In genomic region chrX:47556045-47556623, GRCh38 we compare ENCODE assay signal across 8 cellular contexts. TPM values are rescaled to one million over a fixed set of nuclear protein-coding genes. Genes with fewer than 3 reads are reported as not detected.
DNase-seq lines count a peak whose midpoint lies in the region; ATAC-seq and TF ChIP-seq lines count a peak whose summit lies in the region.

No MANE protein-coding gene starts in this region.

- TF ChIP-seq POLR2A in stomach (IDR thresholded peaks at IDR 0.05): peak in 2 of 4 donors; percentile 20 to 54

- no peak for TF ChIP-seq EP300 in stomach (IDR thresholded peaks at IDR 0.05)

- H3K27me3 ChIP-seq in Panc1 (ENCODE audit: control insufficient read depth, insufficient read depth, low read length) (no peaks in the 10 kb centered on the region), stomach (no peaks in the 10 kb centered on the region)

- intact Hi-C loops in Panc1 (cut with micrococcal nuclease; ENCODE audit: unreplicated experiment) (no loop called here), stomach (cut with DNase I; ENCODE audit: low total_unique reads) (no loop called here)

- peak overlapping the region; percentile 89 for H3K4me3 Mint-ChIP-seq in neural crest cell

- DNase-seq in COLO829 (ENCODE audit: low spot score): peak; percentile 10
- DNase-seq in HT-29 (ENCODE audit: low spot score): peak; percentile 89
- peak; percentile 74 for DNase-seq in Panc1 (ENCODE audit: low read depth, low spot score)
- DNase-seq in activated gamma-delta T cell treated with anti-CD3 and anti-CD28 coated beads, Interleukin-2, amount 50 U/mL, for 16 hours (ENCODE audit: low read depth): peak; percentile 75
- DNase-seq in foreskin fibroblast: peak; percentile 87 to 94
- DNase-seq in neural crest cell (ENCODE audit: low read depth, low spot score): peak; percentile 61
- DNase-seq in stomach: peak; percentile 89

- POLR2A ChIA-PET in Panc1 (lab: Charles Lee): interaction anchor here (0.6 to 0.7 kb wide), 4 partner anchors 8 to 719 kb away, joined by 3 to 6 read pairs (median 3); partner anchors contain the start of gene RP2

- H3K36me3 Mint-ChIP-seq in neural crest cell (ENCODE audit: low read depth): no peaks in the 10 kb centered on the region

- no peaks in the 10 kb centered on the region for H3K27me3 Mint-ChIP-seq in neural crest cell (ENCODE audit: low read depth)

- H3K27ac Mint-ChIP-seq in neural crest cell (ENCODE audit: unreplicated experiment): peak overlapping the region; percentile 94

- in situ Hi-C loops in Panc1 (cut with HindIII; ENCODE audit: low pct_unique_long_range_greater_than_20kb, low sequenced_read_pairs): no loop called here

- H3K27ac ChIP-seq in Panc1 (ENCODE audit: low read length) (peak overlapping the region; percentile 78), stomach (peak overlapping the region; percentile 83 to 94 (median 88))

- ATAC-seq in GM21367 (IDR thresholded peaks at IDR 0.05; ENCODE audit: unreplicated experiment) (peak; percentile 79), Panc1 (peak; percentile 95)

- BruUV-seq in Panc1 (replicated peaks; lab: Mats Ljungman, UMichigan): no TSS peak

- H3K9me3 ChIP-seq in Panc1 (ENCODE audit: control insufficient read depth, insufficient read depth, low read depth, low read length) (no peaks in the 10 kb centered on the region), stomach (no peaks in the 10 kb centered on the region)

- H3K9me3 Mint-ChIP-seq in neural crest cell: peaks cover 3% of the 10 kb centered on the region

- no peaks in the 10 kb centered on the region for H3K36me3 ChIP-seq in Panc1 (ENCODE audit: control insufficient read depth, insufficient read depth, low read length)
- no peaks in the 10 kb centered on the region for H3K36me3 ChIP-seq in stomach

- CTCF ChIA-PET in Panc1 (lab: Charles Lee): interaction anchor here (0.7 kb wide), 1 partner anchor 92 kb away, joined by 5 read pairs; no protein-coding TSS in a partner anchor

- H3K4me3 ChIP-seq in Panc1 (ENCODE audit: low read depth in 2 of 2, low read length in 2 of 2): peak overlapping the region; percentile 46 to 59
- H3K4me3 ChIP-seq in foreskin fibroblast (ENCODE audit: low read depth in 1 of 2, low read length in 2 of 2): peak overlapping the region; percentile 48 to 58
- H3K4me3 ChIP-seq in stomach: peak overlapping the region; percentile 38 to 50 (median 40)

- TF ChIP-seq CTCF in Panc1 (IDR thresholded peaks at IDR 0.05): no peak
- TF ChIP-seq CTCF in foreskin fibroblast (IDR thresholded peaks at IDR 0.05; ENCODE audit: low read depth, low read length): no peak
- TF ChIP-seq CTCF in neural crest cell (conservative IDR thresholded peaks at IDR 0.05): no peak
- TF ChIP-seq CTCF in stomach (IDR thresholded peaks at IDR 0.05): no peak

- 0 to 33% (median 2%) methylated on average over 8 to 20 of the region's 20 CpGs for WGBS in stomach, 5 donors

- H3K4me1 Mint-ChIP-seq in neural crest cell: peaks cover 24% of the 10 kb centered on the region

- H3K4me1 ChIP-seq in Panc1 (ENCODE audit: control insufficient read depth, insufficient read depth, low read length) (peaks cover 10% of the 10 kb centered on the region; the same call in 1 of the 2 replicates), stomach (peaks cover 0 to 22% (median 9%) of the 10 kb centered on the region in 4 donors)

RNA-seq across cellular contexts. Expression of gene ARAF, which starts 4.9 kb away (rescaled TPM):
- 47.0 and 55.7 TPM in 2 replicates for total RNA-seq in HT-29 (2014; rRNA removed; shearing (Covaris generic))
- total RNA-seq in Panc1 (2021; ENCODE audit: unreplicated experiment) (87.9 TPM), neural crest cell (55.7 and 56.3 TPM in 2 replicates), stomach (100 to 1,000 TPM in 2 of 5 donors, 10 to 100 TPM in 3; 19.6 to 142 (median 47.8) TPM)
- 76.8 TPM for polyA plus RNA-seq in Panc1 (2012; ENCODE audit: insufficient read length)
- 10 to 100 TPM; 38.7 to 67.8 (median 49.9) TPM for polyA plus RNA-seq in stomach

RNA-seq across cellular contexts. Expression of gene TIMP1, which starts 26.1 kb away (rescaled TPM):
- total RNA-seq in HT-29 (2014; rRNA removed; shearing (Covaris generic)): 116 and 127 TPM in 2 replicates
- total RNA-seq in Panc1 (2021; ENCODE audit: unreplicated experiment) (131 TPM), neural crest cell (63.8 and 69.4 TPM in 2 replicates), stomach (100 to 1,000 TPM in 1 of 5 donors, 10 to 100 TPM in 4; 40.0 to 159 (median 93.3) TPM)
- polyA plus RNA-seq in Panc1 (2012; ENCODE audit: insufficient read length): 129 TPM
- 100 to 1,000 TPM in 2 of 3 donors, 10 to 100 TPM in 1; 86.0 to 237 (median 103) TPM for polyA plus RNA-seq in stomach

Comparison
In these comparisons a context has a peak if more than half of its experiments do, and no peak if none do; other contexts are left out.
1. Peak in every context shown above with its lines: DNase-seq, ATAC-seq, H3K4me3 ChIP-seq and H3K27ac ChIP-seq.
2. DNase-seq: peak in every context shown above with its lines; median percentile 90 in foreskin fibroblast; 89 in HT-29; 89 in stomach; 75 in activated gamma-delta T cell treated with anti-CD3 and anti-CD28 coated beads, Interleukin-2, amount 50 U/mL, for 16 hours; 74 in Panc1; 61 in neural crest cell; 10 in COLO829.